In the genomic region with DNA sequence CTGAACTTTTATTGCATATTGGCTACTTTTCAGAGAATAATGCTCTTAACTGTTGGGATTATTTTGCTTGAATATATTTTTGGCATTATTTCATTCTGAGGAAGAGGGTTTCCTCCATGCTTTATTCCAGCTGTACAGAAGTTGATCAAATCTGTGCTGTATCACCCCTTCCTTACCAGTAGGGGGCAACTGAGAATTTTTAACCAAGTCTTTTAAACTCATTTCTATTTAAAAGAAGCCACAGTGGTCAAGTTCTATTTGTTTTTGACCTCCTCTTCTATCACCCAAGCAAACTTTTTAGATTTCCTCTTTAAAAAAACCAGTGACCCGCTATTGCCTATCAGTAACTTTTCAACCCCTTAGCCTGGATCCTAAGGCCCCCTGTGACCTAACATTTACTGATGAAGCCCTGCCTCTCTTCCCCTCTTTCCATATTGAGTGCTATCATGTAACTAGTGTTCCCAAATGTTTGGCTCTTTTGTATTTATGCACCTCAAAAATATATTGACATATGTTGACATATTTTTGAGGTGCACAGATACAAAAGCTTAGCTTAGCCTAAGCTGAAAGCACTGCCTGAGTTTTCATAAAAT, we compare ENCODE assay signal across 8 cellular contexts.
DNase-seq lines count a peak whose midpoint lies in the region; ATAC-seq and TF ChIP-seq lines count a peak whose summit lies in the region.

No MANE protein-coding gene starts in this region.

- POLR2A ChIA-PET in activated B cell treated with CpG ODN at 0.5 μM for 24 hours (lab: Charles Lee), result no interaction called here

- no peaks in the 10 kb centered on the region for H3K27me3 Mint-ChIP-seq in activated B cell treated with CpG ODN at 0.5 μM for 24 hours

- H3K27me3 ChIP-seq in left lung, result no peaks in the 10 kb centered on the region

- H3K27ac ChIP-seq in left lung, result no peak overlapping the region

- DNase-seq in DMS 273 (lab: John Stamatoyannopoulos, UW; ENCODE audit: unreplicated experiment) (peak; percentile 45), activated B cell treated with CpG ODN at 0.5 μM for 24 hours (no peak), left lung (no peak), Ammon's horn (ENCODE audit: low spot score) (no peak)
- DNase-seq in Jurkat, Clone E6-1 (ENCODE audit: low read depth, low spot score), result peak; percentile 14
- DNase-seq in stimulated activated CD4-positive, alpha-beta T cell treated with anti-CD3 and anti-CD28 coated beads, Interleukin-2, amount 100 ng/mL, for 24 hours, result no peak

- no peak overlapping the region for H3K4me3 ChIP-seq in Jurkat, Clone E6-1 (ENCODE audit: low read length)
- no peak overlapping the region for H3K4me3 ChIP-seq in left lung

- CTCF ChIA-PET in activated B cell treated with CpG ODN at 0.5 μM for 24 hours (lab: Charles Lee), result interaction anchor here (0.7 to 1.6 kb wide), 4 partner anchors 8 to 762 kb away, joined by 3 to 5 read pairs (median 4); no protein-coding TSS in a partner anchor

- no peaks in the 10 kb centered on the region for H3K4me1 Mint-ChIP-seq in activated B cell treated with CpG ODN at 0.5 μM for 24 hours

- H3K9me3 Mint-ChIP-seq in activated B cell treated with CpG ODN at 0.5 μM for 24 hours, result no peaks in the 10 kb centered on the region

- ATAC-seq in GM19463 (IDR thresholded peaks at IDR 0.05; ENCODE audit: unreplicated experiment) (peak; percentile 79), activated B cell treated with CpG ODN at 0.5 μM for 24 hours (ENCODE audit: low read depth) (peak; percentile 61), left lung (peak; percentile 59), GM19324 (IDR thresholded peaks at IDR 0.05; ENCODE audit: low FRiP score, unreplicated experiment) (no peak)

- intact Hi-C loops in activated B cell treated with CpG ODN at 0.5 μM for 24 hours (cut with micrococcal nuclease), result loop anchor here (1.0 kb wide), 1 partner anchor 149 kb away; no protein-coding TSS in a partner anchor
- intact Hi-C loops in left lung (cut with DNase I), result loop anchor here in 1 of 2 donors (10.0 kb wide), 1 partner anchor 759 kb away; no protein-coding TSS in a partner anchor

- no peaks in the 10 kb centered on the region for H3K9me3 ChIP-seq in left lung

- peak; percentile 66 for TF ChIP-seq CTCF in activated B cell treated with CpG ODN at 0.5 μM for 24 hours (IDR thresholded peaks at IDR 0.05)
- TF ChIP-seq CTCF in left lung (IDR thresholded peaks at IDR 0.05), result peak; percentile 60 to 66

- H3K36me3 Mint-ChIP-seq in activated B cell treated with CpG ODN at 0.5 μM for 24 hours (ENCODE audit: low read depth), result no peaks in the 10 kb centered on the region

- H3K27ac Mint-ChIP-seq in activated B cell treated with CpG ODN at 0.5 μM for 24 hours, result no peak overlapping the region

- H3K4me1 ChIP-seq in left lung, result no peaks in the 10 kb centered on the region

- no peak overlapping the region for H3K4me3 Mint-ChIP-seq in activated B cell treated with CpG ODN at 0.5 μM for 24 hours

- H3K36me3 ChIP-seq in left lung, result no peaks in the 10 kb centered on the region

Comparison
In these comparisons a context has a peak if more than half of its experiments do, and no peak if none do; other contexts are left out.
1. DNase-seq: peak in DMS 273 (single experiment) and Jurkat, Clone E6-1 (single experiment); none in activated B cell treated with CpG ODN at 0.5 μM for 24 hours (single experiment), left lung (0 of 2), stimulated activated CD4-positive, alpha-beta T cell treated with anti-CD3 and anti-CD28 coated beads, Interleukin-2, amount 100 ng/mL, for 24 hours (0 of 2) and Ammon's horn (single experiment).